22 cellular contexts compared by ENCODE assay signal in genomic region chr5:159336586-159337290, GRCh38. TPM values are rescaled to one million over a fixed set of nuclear protein-coding genes. Genes with fewer than 3 reads are reported as not detected.
DNase-seq lines count a peak whose midpoint lies in the region; ATAC-seq, FAIRE-seq and TF ChIP-seq lines count a peak whose summit lies in the region.
"Had no signal": no experiment of that assay in that cellular context is flagged by ENCODE, and none has a peak within 500 bp of the region (broad histone marks: within the 10 kb centered on the region; RNA-seq: fewer than 3 reads in every experiment).

No MANE protein-coding gene starts in this region.

- peaks cover 87% of the 10 kb centered on the region for H3K4me1 Mint-ChIP-seq in activated CD4-positive, alpha-beta memory T cell treated with anti-CD3 and anti-CD28 coated beads, Interleukin-2, amount 10 ng/mL, durations not matched to agents 7 days and 5 days
- H3K4me1 Mint-ChIP-seq in activated CD4-positive, alpha-beta memory T cell treated with anti-CD3 and anti-CD28 coated beads for 36 hours (ENCODE audit: low read depth): peaks cover 56% of the 10 kb centered on the region
- peaks cover 19% of the 10 kb centered on the region for H3K4me1 Mint-ChIP-seq in astrocyte (ENCODE audit: low read depth, unreplicated experiment)
- peaks cover 57 to 64% of the 10 kb centered on the region in 2 donors for H3K4me1 Mint-ChIP-seq in natural killer cell treated with Interleukin-12 subunit alpha and Interleukin-12 subunit beta and Interleukin-15 and Interleukin-18, amount 100 ng/mL, for 72 hours (ENCODE audit: low read depth in 2 of 2)

- no peak for FAIRE-seq in astrocyte (lab: Jason Lieb, UNC)
- FAIRE-seq: A549, G401.6, GM12891 had no signal

- TF ChIP-seq POLR2A in IMR-90 (IDR thresholded peaks at IDR 0.05; ENCODE audit: low read depth, low read length) (no peak), sigmoid colon (IDR thresholded peaks at IDR 0.05) (no peak)

- H3K79me1 ChIP-seq in IMR-90 (ENCODE audit: low read depth in 1 of 2, low read length in 2 of 2): no peaks in the 10 kb centered on the region

- H3K14ac ChIP-seq in IMR-90 (replicated peaks; ENCODE audit: low read depth, low read length): no peak overlapping the region

- peak overlapping the region; percentile 2; the same call in 1 of the 2 replicates for H3K23ac ChIP-seq in IMR-90 (ENCODE audit: low read depth, low read length)

- CTCF ChIA-PET in activated CD4-positive, alpha-beta memory T cell treated with anti-CD3 and anti-CD28 coated beads, Interleukin-2, amount 10 ng/mL, durations not matched to agents 7 days and 5 days (lab: Charles Lee): interaction anchor here (1.1 to 2.5 kb wide), 7 partner anchors 10 to 76 kb away, joined by 3 to 16 read pairs (median 4); no protein-coding TSS in a partner anchor
- CTCF ChIA-PET in activated CD4-positive, alpha-beta memory T cell treated with anti-CD3 and anti-CD28 coated beads for 36 hours (lab: Charles Lee): interaction anchor here (0.6 to 1.3 kb wide), 4 partner anchors 19 to 180 kb away, joined by 3 to 4 read pairs (median 3); no protein-coding TSS in a partner anchor
- CTCF ChIA-PET in IMR-90 (lab: Yijun Ruan, JAX): no interaction called here

- POLR2A ChIA-PET in activated CD4-positive, alpha-beta memory T cell treated with anti-CD3 and anti-CD28 coated beads, Interleukin-2, amount 10 ng/mL, durations not matched to agents 7 days and 5 days (lab: Charles Lee): interaction anchor here (0.8 to 7.5 kb wide), 9 partner anchors 9 to 161 kb away, joined by 3 to 115 read pairs (median 7); no protein-coding TSS in a partner anchor
- POLR2A ChIA-PET in activated CD4-positive, alpha-beta memory T cell treated with anti-CD3 and anti-CD28 coated beads for 36 hours (lab: Charles Lee): interaction anchor here (2.0 kb wide), 1 partner anchor 121 kb away, joined by 5 read pairs; no protein-coding TSS in a partner anchor
- POLR2A ChIA-PET in IMR-90 (lab: Charles Lee; ENCODE audit: unreplicated experiment): no interaction called here

- H3K27ac ChIP-seq in IMR-90 (ENCODE audit: insufficient read depth, low read length): no peak overlapping the region
- no peak overlapping the region for H3K27ac ChIP-seq in astrocyte (ENCODE audit: low read depth, low read length)
- H3K27ac ChIP-seq in sigmoid colon: no peak overlapping the region
- H3K27ac ChIP-seq: transverse colon had no signal

- H2AFZ ChIP-seq in IMR-90 (replicated peaks; ENCODE audit: low read length, poor library complexity) (no peak overlapping the region), astrocyte (ENCODE audit: low read depth, low read length) (no peak overlapping the region)

- H4K5ac ChIP-seq in IMR-90 (ENCODE audit: low read depth, low read length): no peak overlapping the region

- H3K79me2 ChIP-seq in astrocyte (ENCODE audit: insufficient read depth, low read length): no peaks in the 10 kb centered on the region

- H2BK15ac ChIP-seq in IMR-90 (ENCODE audit: low read depth, low read length): 0 out of 3 replicates have a peak overlapping the region, but pooled peaks have one; percentile 50

- H3K4me2 ChIP-seq in IMR-90 (ENCODE audit: low read depth, low read length) (no peak overlapping the region), astrocyte (ENCODE audit: low read length) (peak overlapping the region; percentile 51)
- H3K4me2 ChIP-seq: A549 had no signal

- no peaks in the 10 kb centered on the region for H4K20me1 ChIP-seq in IMR-90 (ENCODE audit: insufficient read depth, low read length)
- H4K20me1 ChIP-seq in astrocyte (ENCODE audit: insufficient read depth, low read length): no peaks in the 10 kb centered on the region

- no peak overlapping the region for H3K56ac ChIP-seq in IMR-90 (ENCODE audit: extremely low read depth, insufficient read depth, low read length)

- H2AK9ac ChIP-seq in IMR-90 (replicated peaks; ENCODE audit: low read depth, low read length, poor library complexity): peak overlapping the region; percentile 39

- DNase-seq in activated CD4-positive, alpha-beta memory T cell treated with anti-CD3 and anti-CD28 coated beads, Interleukin-2, amount 10 ng/mL, durations not matched to agents 7 days and 5 days: no peak
- no peak for DNase-seq in activated CD4-positive, alpha-beta memory T cell treated with anti-CD3 and anti-CD28 coated beads for 36 hours
- DNase-seq in IMR-90 (no peak), astrocyte (ENCODE audit: low read depth) (no peak), sigmoid colon (no peak), NCI-H82 (lab: John Stamatoyannopoulos, UW) (no peak), HAP-1 (ENCODE audit: low spot score in 2 of 2) (no peak)
- no peak for DNase-seq in natural killer cell treated with Interleukin-12 subunit alpha and Interleukin-12 subunit beta and Interleukin-15 and Interleukin-18, amount 100 ng/mL, for 72 hours (ENCODE audit: low spot score)
- DNase-seq: amygdala, NCI-H2029, NCI-H526 treated with DMSO at 0.1 percent for 48 hours, transverse colon had no signal

- H3K27ac Mint-ChIP-seq in activated CD4-positive, alpha-beta memory T cell treated with anti-CD3 and anti-CD28 coated beads, Interleukin-2, amount 10 ng/mL, durations not matched to agents 7 days and 5 days: peak overlapping the region; percentile 97
- H3K27ac Mint-ChIP-seq in activated CD4-positive, alpha-beta memory T cell treated with anti-CD3 and anti-CD28 coated beads for 36 hours: no peak overlapping the region
- no peak overlapping the region for H3K27ac Mint-ChIP-seq in astrocyte (ENCODE audit: unreplicated experiment)
- peak overlapping the region; percentile 14 to 48 for H3K27ac Mint-ChIP-seq in natural killer cell treated with Interleukin-12 subunit alpha and Interleukin-12 subunit beta and Interleukin-15 and Interleukin-18, amount 100 ng/mL, for 72 hours

- H3K4me3 Mint-ChIP-seq in activated CD4-positive, alpha-beta memory T cell treated with anti-CD3 and anti-CD28 coated beads, Interleukin-2, amount 10 ng/mL, durations not matched to agents 7 days and 5 days: no peak overlapping the region
- H3K4me3 Mint-ChIP-seq in activated CD4-positive, alpha-beta memory T cell treated with anti-CD3 and anti-CD28 coated beads for 36 hours: no peak overlapping the region
- no peak overlapping the region for H3K4me3 Mint-ChIP-seq in astrocyte (ENCODE audit: unreplicated experiment)
- peak overlapping the region; percentile 3 for H3K4me3 Mint-ChIP-seq in natural killer cell treated with Interleukin-12 subunit alpha and Interleukin-12 subunit beta and Interleukin-15 and Interleukin-18, amount 100 ng/mL, for 72 hours
- H3K4me3 Mint-ChIP-seq: activated T-cell treated with anti-CD3 and anti-CD28 coated beads, Interleukin-2, amount 50 U/mL, for 4 hours had no signal

- ATAC-seq in IMR-90 (ENCODE audit: low read depth): no peak
- no peak for ATAC-seq in natural killer cell treated with Interleukin-12 subunit alpha and Interleukin-12 subunit beta and Interleukin-15 and Interleukin-18, amount 100 ng/mL, for 72 hours
- ATAC-seq: A549, sciatic nerve had no signal

- H3K9me3 ChIP-seq in IMR-90 (ENCODE audit: control insufficient read depth, insufficient read depth, low read length) (no peaks in the 10 kb centered on the region), astrocyte (ENCODE audit: insufficient read depth, low read depth, low read length) (no peaks in the 10 kb centered on the region), sigmoid colon (no peaks in the 10 kb centered on the region), HAP-1 (no peaks in the 10 kb centered on the region)
- H3K9me3 ChIP-seq: A549, transverse colon had no signal

- in situ Hi-C loops in IMR-90 (cut with MboI; ENCODE audit: low sequenced_read_pairs) (no loop called here), HAP-1 (cut with MboI; ENCODE audit: low sequenced_read_pairs) (no loop called here)

- H3K36me3 ChIP-seq in IMR-90 (ENCODE audit: control insufficient read depth, insufficient read depth, low read length): no peaks in the 10 kb centered on the region
- H3K36me3 ChIP-seq in astrocyte (ENCODE audit: insufficient read depth, low read length): no peaks in the 10 kb centered on the region
- no peaks in the 10 kb centered on the region for H3K36me3 ChIP-seq in sigmoid colon
- no peaks in the 10 kb centered on the region for H3K36me3 ChIP-seq in HAP-1 (replicated peaks)
- H3K36me3 ChIP-seq: transverse colon had no signal

- H3K18ac ChIP-seq in IMR-90 (ENCODE audit: low read depth, low read length): no peak overlapping the region

- H3K9ac ChIP-seq in IMR-90 (ENCODE audit: low read depth, low read length) (no peak overlapping the region), astrocyte (ENCODE audit: low read length) (no peak overlapping the region)

- H2AK5ac ChIP-seq in IMR-90 (ENCODE audit: low read depth, low read length): peak overlapping the region; percentile 11; the same call in 1 of the 2 replicates

- H4K91ac ChIP-seq in IMR-90 (ENCODE audit: insufficient read depth, low read depth, low read length): no peak overlapping the region; the same call in 1 of the 2 replicates

- peaks cover 4% of the 10 kb centered on the region for H3K27me3 Mint-ChIP-seq in activated CD4-positive, alpha-beta memory T cell treated with anti-CD3 and anti-CD28 coated beads, Interleukin-2, amount 10 ng/mL, durations not matched to agents 7 days and 5 days
- H3K27me3 Mint-ChIP-seq in activated CD4-positive, alpha-beta memory T cell treated with anti-CD3 and anti-CD28 coated beads for 36 hours: no peaks in the 10 kb centered on the region
- peaks cover 6% of the 10 kb centered on the region for H3K27me3 Mint-ChIP-seq in astrocyte (ENCODE audit: low read depth, unreplicated experiment)
- H3K27me3 Mint-ChIP-seq in natural killer cell treated with Interleukin-12 subunit alpha and Interleukin-12 subunit beta and Interleukin-15 and Interleukin-18, amount 100 ng/mL, for 72 hours: no peaks in the 10 kb centered on the region

- dilution Hi-C loops in IMR-90 (cut with HindIII; ENCODE audit: low sequenced_read_pairs, unreplicated experiment): no loop called here

- H3K4ac ChIP-seq in IMR-90 (ENCODE audit: low read depth, low read length): peak overlapping the region; percentile 55

- no CpG with 5 or more reads among the region's 6 CpGs for WGBS in IMR-90 (ENCODE audit: extremely low coverage in 2 of 2, insufficient read length in 1 of 2), 2 experiments
- WGBS in sigmoid colon, 2 donors: 84 to 91% methylated on average over 6 of the region's 6 CpGs

- H3K27me3 ChIP-seq in IMR-90 (ENCODE audit: control insufficient read depth, insufficient read depth, low read length) (no peaks in the 10 kb centered on the region), astrocyte (ENCODE audit: insufficient read depth, low read length) (no peaks in the 10 kb centered on the region), sigmoid colon (peaks cover 0 to 1% (median 1%) of the 10 kb centered on the region in 3 donors), HAP-1 (ENCODE audit: low read depth) (no peaks in the 10 kb centered on the region)
- H3K27me3 ChIP-seq: transverse colon had no signal

- H3K4me3 ChIP-seq in IMR-90 (ENCODE audit: insufficient read depth, low read depth, low read length): no peak overlapping the region
- no peak overlapping the region for H3K4me3 ChIP-seq in astrocyte (ENCODE audit: insufficient read depth, low read depth, low read length)
- no peak overlapping the region for H3K4me3 ChIP-seq in sigmoid colon
- no peak overlapping the region for H3K4me3 ChIP-seq in HAP-1
- H3K4me3 ChIP-seq: A549, transverse colon had no signal

- no peak for TF ChIP-seq RAD21 in IMR-90 (IDR thresholded peaks at IDR 0.05; ENCODE audit: low read length)

- H3K36me3 Mint-ChIP-seq in activated CD4-positive, alpha-beta memory T cell treated with anti-CD3 and anti-CD28 coated beads, Interleukin-2, amount 10 ng/mL, durations not matched to agents 7 days and 5 days (ENCODE audit: low read depth): peaks cover 43% of the 10 kb centered on the region
- H3K36me3 Mint-ChIP-seq in activated CD4-positive, alpha-beta memory T cell treated with anti-CD3 and anti-CD28 coated beads for 36 hours: no peaks in the 10 kb centered on the region
- no peaks in the 10 kb centered on the region for H3K36me3 Mint-ChIP-seq in astrocyte (ENCODE audit: low read depth, unreplicated experiment)
- H3K36me3 Mint-ChIP-seq in natural killer cell treated with Interleukin-12 subunit alpha and Interleukin-12 subunit beta and Interleukin-15 and Interleukin-18, amount 100 ng/mL, for 72 hours: no peaks in the 10 kb centered on the region

- TF ChIP-seq CTCF in IMR-90 (conservative IDR thresholded peaks at IDR 0.05; ENCODE audit: low read depth, low read length) (no peak), astrocyte (IDR thresholded peaks at IDR 0.05; ENCODE audit: insufficient read depth, low read depth, low read length) (no peak), sigmoid colon (IDR thresholded peaks at IDR 0.05) (no peak)

- H2BK120ac ChIP-seq in IMR-90 (ENCODE audit: low read depth, low read length): peak overlapping the region; percentile 28

- H4K8ac ChIP-seq in IMR-90 (ENCODE audit: low read depth in 2 of 2, low read length in 2 of 2): peak overlapping the region in 1 of 2 experiments; percentile 31; a peak in 1 of 4 replicates

- BruUV-seq in IMR-90 (replicated peaks; lab: Mats Ljungman, UMichigan): no TSS peak

- H3K9me3 Mint-ChIP-seq in activated CD4-positive, alpha-beta memory T cell treated with anti-CD3 and anti-CD28 coated beads, Interleukin-2, amount 10 ng/mL, durations not matched to agents 7 days and 5 days: peaks cover 12% of the 10 kb centered on the region
- no peaks in the 10 kb centered on the region for H3K9me3 Mint-ChIP-seq in activated CD4-positive, alpha-beta memory T cell treated with anti-CD3 and anti-CD28 coated beads for 36 hours
- H3K9me3 Mint-ChIP-seq in astrocyte (ENCODE audit: unreplicated experiment): no peaks in the 10 kb centered on the region
- peaks cover 4% of the 10 kb centered on the region for H3K9me3 Mint-ChIP-seq in natural killer cell treated with Interleukin-12 subunit alpha and Interleukin-12 subunit beta and Interleukin-15 and Interleukin-18, amount 100 ng/mL, for 72 hours
- H3K9me3 Mint-ChIP-seq: activated T-cell treated with anti-CD3 and anti-CD28 coated beads, Interleukin-2, amount 50 U/mL, for 4 hours had no signal

- H2BK5ac ChIP-seq in IMR-90 (ENCODE audit: low read depth, low read length, poor library complexity, severe bottlenecking): no peak overlapping the region

- H3K9me1 ChIP-seq in IMR-90 (ENCODE audit: insufficient read depth, low read length): peaks cover 8% of the 10 kb centered on the region; the same call in 1 of the 2 replicates

- peak overlapping the region; percentile 51; the same call in 1 of the 2 replicates for H2BK20ac ChIP-seq in IMR-90 (ENCODE audit: low read depth, low read length)

- peaks cover 3% of the 10 kb centered on the region; the same call in 1 of the 2 replicates for H3K4me1 ChIP-seq in IMR-90 (ENCODE audit: control insufficient read depth, insufficient read depth, low read length)
- peaks cover 11% of the 10 kb centered on the region for H3K4me1 ChIP-seq in astrocyte (ENCODE audit: insufficient read depth, low read length)
- peaks cover 0 to under 1% (median 0%) of the 10 kb centered on the region in 4 donors for H3K4me1 ChIP-seq in sigmoid colon
- H3K4me1 ChIP-seq in HAP-1: peaks cover 2% of the 10 kb centered on the region; the same call in 1 of the 2 replicates
- H3K4me1 ChIP-seq: transverse colon had no signal

- intact Hi-C loops in activated CD4-positive, alpha-beta memory T cell treated with anti-CD3 and anti-CD28 coated beads for 36 hours (cut with micrococcal nuclease): loop anchor here (1.0 to 10.0 kb wide), 3 partner anchors 74 to 438 kb away; no protein-coding TSS in a partner anchor
- intact Hi-C loops in IMR-90 (cut with micrococcal nuclease): no loop called here
- intact Hi-C loops in sigmoid colon (cut with DNase I): no loop called here

- TF ChIP-seq EP300 in sigmoid colon (IDR thresholded peaks at IDR 0.05): no peak

RNA-seq across cellular contexts. Expression of gene IL12B, which starts 6.5 kb away (rescaled TPM):
- under 1 TPM in 1 of 2 experiments, not detected in 1; 0.08 TPM for total RNA-seq in activated CD4-positive, alpha-beta memory T cell treated with anti-CD3 and anti-CD28 coated beads, Interleukin-2, amount 10 ng/mL, durations not matched to agents 7 days and 5 days
- not detected for total RNA-seq in activated CD4-positive, alpha-beta memory T cell treated with anti-CD3 and anti-CD28 coated beads for 36 hours
- total RNA-seq in IMR-90 (2012; rRNA removed) (under 0.01 TPM in 1 of 2 replicates, not detected in the other), astrocyte (not detected in 2 replicates), sigmoid colon (not detected)
- polyA plus RNA-seq in IMR-90 (2012; rRNA removed) (0.03 TPM in 1 of 2 replicates, not detected in the other), sigmoid colon (not detected)
- polyA plus RNA-seq in IMR-90 (2012; cell fraction: cytosol; rRNA removed): not detected in 2 replicates
- polyA plus RNA-seq in IMR-90 (2012; cell fraction: nucleus; rRNA removed; ENCODE audit: low replicate concordance): 0.07 and 0.17 TPM in 2 replicates
- total RNA-seq in natural killer cell treated with Interleukin-12 subunit alpha and Interleukin-12 subunit beta and Interleukin-15 and Interleukin-18, amount 100 ng/mL, for 72 hours: 1 to 10 TPM in 1 of 2 donors, under 1 TPM in 1; 0.36 to 3.2 TPM
- total RNA-seq: activated T-cell treated with anti-CD3 and anti-CD28 coated beads, Interleukin-2, amount 50 U/mL, for 4 hours; cerebellum; epithelial cell of proximal tubule; glomerular endothelial cell; H4; HT-29; sciatic nerve; transverse colon had no signal

Comparison
In these comparisons a context has a peak if more than half of its experiments do, and no peak if none do; other contexts are left out.
1. H3K27ac Mint-ChIP-seq: peak in activated CD4-positive, alpha-beta memory T cell treated with anti-CD3 and anti-CD28 coated beads, Interleukin-2, amount 10 ng/mL, durations not matched to agents 7 days and 5 days (single experiment) and natural killer cell treated with Interleukin-12 subunit alpha and Interleukin-12 subunit beta and Interleukin-15 and Interleukin-18, amount 100 ng/mL, for 72 hours (2 of 2); none in activated CD4-positive, alpha-beta memory T cell treated with anti-CD3 and anti-CD28 coated beads for 36 hours (single experiment) and astrocyte (single experiment).